ENCODE assay signal across 18 cellular contexts in genomic region chr4:146632770-146633470, GRCh38. TPM values are rescaled to one million over a fixed set of nuclear protein-coding genes. Genes with fewer than 3 reads are reported as not detected.
DNase-seq lines count a peak whose midpoint lies in the region; ATAC-seq, FAIRE-seq and TF ChIP-seq lines count a peak whose summit lies in the region.
"Had no signal": no experiment of that assay in that cellular context is flagged by ENCODE, and none has a peak within 500 bp of the region (broad histone marks: within the 10 kb centered on the region; RNA-seq: fewer than 3 reads in every experiment).

No MANE protein-coding gene starts in this region.

- H4K5ac ChIP-seq in H1 (ENCODE audit: insufficient read length, low read depth, low read length), result no peak overlapping the region

- H2BK120ac ChIP-seq in H1 (replicated peaks; ENCODE audit: low read depth, low read length), result no peak overlapping the region

- peaks cover 8% of the 10 kb centered on the region for H3K4me1 Mint-ChIP-seq in stimulated activated effector memory CD8-positive, alpha-beta T cell treated with anti-CD3 and anti-CD28 coated beads, Interleukin-12 subunit alpha, Interleukin-12 subunit beta, amount 100 ng/mL, for 72 hours
- H3K4me1 Mint-ChIP-seq: CD14-positive monocyte had no signal

- TF ChIP-seq CTCF in H1 (IDR thresholded peaks at IDR 0.05; ENCODE audit: control extremely low read depth in 1 of 3, insufficient read depth in 1 of 3, low read depth in 1 of 3, low read length in 3 of 3), result no peak

- peaks cover 100% of the 10 kb centered on the region for H3K27me3 ChIP-seq in HUES48 (ENCODE audit: control insufficient read depth, insufficient read depth, low read length)
- H3K27me3 ChIP-seq in H1 (replicated peaks in 1 of 4; ENCODE audit: control insufficient read depth in 3 of 4, extremely low read depth in 1 of 4, insufficient read depth in 3 of 4, low read length in 3 of 4), result peaks cover 56 to 74% (median 68%) of the 10 kb centered on the region in 4 experiments
- H3K27me3 ChIP-seq in iPS-18a (ENCODE audit: control insufficient read depth, insufficient read depth, low read length), result peaks cover 94% of the 10 kb centered on the region

- H4K8ac ChIP-seq in H1 (ENCODE audit: extremely low read depth, insufficient read depth, low read length), result no peak overlapping the region

- no peak overlapping the region for H2BK12ac ChIP-seq in H1 (ENCODE audit: low read depth, low read length)

- 0 out of 2 replicates have a peak overlapping the region, but pooled peaks have one; percentile 3 for H2AFZ ChIP-seq in H1 (ENCODE audit: low read length)

- no peak overlapping the region for H3K27ac ChIP-seq in HUES48 (ENCODE audit: low read depth, low read length)
- no peak overlapping the region for H3K27ac ChIP-seq in H1 (ENCODE audit: low read depth, low read length)
- H3K27ac ChIP-seq in iPS-18a (ENCODE audit: low read length), result no peak overlapping the region
- H3K27ac ChIP-seq: A549, HL-60 had no signal

- H2BK20ac ChIP-seq in H1 (ENCODE audit: low read length), result no peak overlapping the region

- no peak overlapping the region for H4K91ac ChIP-seq in H1 (replicated peaks; ENCODE audit: insufficient read length, low read length)

- TF ChIP-seq EP300 in H1 (IDR thresholded peaks at IDR 0.05; ENCODE audit: borderline replicate concordance in 1 of 2, low read depth in 2 of 2, low read length in 2 of 2), result no peak

- CTCF ChIA-PET in H1 (lab: Charles Lee; ENCODE audit: partially characterized antibody), result interaction anchor here (1.2 to 1.8 kb wide), 5 partner anchors 10 to 291 kb away, joined by 3 to 6 read pairs (median 5); no protein-coding TSS in a partner anchor

- H3K4me3 ChIP-seq in HUES48 (ENCODE audit: low read depth, low read length) (peak overlapping the region; percentile 20), H1 (ENCODE audit: extremely low read depth in 1 of 4, insufficient read depth in 2 of 4, low read depth in 3 of 4, low read length in 4 of 4) (peak overlapping the region in 2 of 4 experiments; percentile 11 to 48; a peak in 3 of 8 replicates), iPS-18a (ENCODE audit: low read length) (peak overlapping the region; percentile 31)
- H3K4me3 ChIP-seq: A549 had no signal

- H2BK5ac ChIP-seq in H1 (ENCODE audit: low read depth, low read length), result no peak overlapping the region

- H3K18ac ChIP-seq in H1 (ENCODE audit: extremely low read depth, low read length), result no peak overlapping the region

- no peaks in the 10 kb centered on the region for H3K9me3 Mint-ChIP-seq in stimulated activated effector memory CD8-positive, alpha-beta T cell treated with anti-CD3 and anti-CD28 coated beads, Interleukin-12 subunit alpha, Interleukin-12 subunit beta, amount 100 ng/mL, for 72 hours
- H3K9me3 Mint-ChIP-seq: CD8-positive, alpha-beta T cell had no signal

- no peak overlapping the region for H3K9ac ChIP-seq in HUES48 (ENCODE audit: low read depth, low read length)
- no peak overlapping the region for H3K9ac ChIP-seq in H1 (replicated peaks in 1 of 4; ENCODE audit: extremely low read depth in 1 of 4, low read depth in 3 of 4, low read length in 3 of 4)
- no peak overlapping the region for H3K9ac ChIP-seq in iPS-18a (ENCODE audit: low read length)

- no peak overlapping the region for H3K4ac ChIP-seq in H1 (replicated peaks; ENCODE audit: insufficient read length, low read depth, low read length)

- H3K36me3 ChIP-seq in HUES48 (ENCODE audit: control insufficient read depth, insufficient read depth, low read length) (no peaks in the 10 kb centered on the region), H1 (ENCODE audit: control insufficient read depth in 2 of 4, insufficient read depth in 4 of 4, low read length in 3 of 4) (no peaks in the 10 kb centered on the region), iPS-18a (ENCODE audit: control insufficient read depth, low read depth, low read length) (no peaks in the 10 kb centered on the region)

- no peaks in the 10 kb centered on the region for H3K79me2 ChIP-seq in H1 (ENCODE audit: control insufficient read depth in 1 of 2, insufficient read depth in 2 of 2, low read length in 2 of 2)

- no peak for TF ChIP-seq RAD21 in H1 (IDR thresholded peaks at IDR 0.05 in 1 of 2, conservative IDR thresholded peaks at IDR 0.05 in 1 of 2; ENCODE audit: low read depth in 2 of 2, low read length in 2 of 2)

- H3K23ac ChIP-seq in H1 (ENCODE audit: insufficient read length), result no peak overlapping the region

- H2AK5ac ChIP-seq in H1 (ENCODE audit: low read depth, low read length), result no peak overlapping the region

- H3K14ac ChIP-seq in H1 (ENCODE audit: insufficient read length), result no peak overlapping the region

- DNase-seq in H1 (ENCODE audit: low read depth in 1 of 2, low spot score in 2 of 2), result no peak
- no peak for DNase-seq in stimulated activated effector memory CD8-positive, alpha-beta T cell treated with anti-CD3 and anti-CD28 coated beads, Interleukin-12 subunit alpha, Interleukin-12 subunit beta, amount 100 ng/mL, for 72 hours (ENCODE audit: low spot score in 2 of 2)
- no peak for DNase-seq in NCI-H2196 treated with DMSO at 0.1 percent for 48 hours (lab: John Stamatoyannopoulos, UW; ENCODE audit: unreplicated experiment)
- no peak for DNase-seq in NCI-H1436 treated with DMSO at 0.1 percent for 48 hours (lab: John Stamatoyannopoulos, UW)
- DNase-seq: CD8-positive, alpha-beta T cell; COR-L47; DMS53; H7; IMR-90; KBM-7 had no signal

- ATAC-seq in stimulated activated effector memory CD8-positive, alpha-beta T cell treated with anti-CD3 and anti-CD28 coated beads, Interleukin-12 subunit alpha, Interleukin-12 subunit beta, amount 100 ng/mL, for 72 hours, result peak; percentile 11
- no peak for ATAC-seq in HG03521 (IDR thresholded peaks at IDR 0.05; ENCODE audit: unreplicated experiment)
- ATAC-seq: A549; CD8-positive, alpha-beta T cell had no signal

- H3K4me2 ChIP-seq in H1 (ENCODE audit: insufficient read depth in 1 of 2, low read depth in 2 of 2, low read length in 2 of 2), result peak overlapping the region; percentile 64 to 68
- H3K4me2 ChIP-seq: A549 had no signal

- POLR2A ChIA-PET in H1 (lab: Charles Lee; ENCODE audit: partially characterized antibody), result no interaction called here

- peaks cover 10% of the 10 kb centered on the region; the same call in 1 of the 2 replicates for H3K23me2 ChIP-seq in H1 (ENCODE audit: low read depth, low read length)

- H3K4me3 Mint-ChIP-seq in stimulated activated effector memory CD8-positive, alpha-beta T cell treated with anti-CD3 and anti-CD28 coated beads, Interleukin-12 subunit alpha, Interleukin-12 subunit beta, amount 100 ng/mL, for 72 hours, result no peak overlapping the region
- H3K4me3 Mint-ChIP-seq: CD8-positive, alpha-beta T cell had no signal

- peaks cover 2% of the 10 kb centered on the region for H3K36me3 Mint-ChIP-seq in stimulated activated effector memory CD8-positive, alpha-beta T cell treated with anti-CD3 and anti-CD28 coated beads, Interleukin-12 subunit alpha, Interleukin-12 subunit beta, amount 100 ng/mL, for 72 hours
- H3K36me3 Mint-ChIP-seq: CD8-positive, alpha-beta T cell had no signal

- TF ChIP-seq POLR2A in H1 (IDR thresholded peaks at IDR 0.05; ENCODE audit: control extremely low read depth in 1 of 2, low read depth in 2 of 2, low read length in 2 of 2), result no peak

- no peak overlapping the region for H3K56ac ChIP-seq in H1 (replicated peaks; ENCODE audit: insufficient read length, low read depth, low read length)

- FAIRE-seq in H1 (lab: Jason Lieb, UNC), result no peak
- FAIRE-seq: A549, D721Med had no signal

- no peaks in the 10 kb centered on the region; the same call in 1 of the 2 replicates for H3K79me1 ChIP-seq in H1 (ENCODE audit: low read depth, low read length)

- H3K4me1 ChIP-seq in HUES48 (ENCODE audit: control insufficient read depth, insufficient read depth, low read length), result peaks cover 3% of the 10 kb centered on the region; the same call in 1 of the 2 replicates
- H3K4me1 ChIP-seq in H1 (replicated peaks in 1 of 4; ENCODE audit: control insufficient read depth in 3 of 4, insufficient read depth in 4 of 4, low read length in 3 of 4), result peaks cover 0 to 11% (median 7%) of the 10 kb centered on the region in 4 experiments
- H3K4me1 ChIP-seq in iPS-18a (ENCODE audit: control insufficient read depth, low read depth, low read length), result peaks cover 8% of the 10 kb centered on the region
- H3K4me1 ChIP-seq: A549 had no signal

- H3K27ac Mint-ChIP-seq in stimulated activated effector memory CD8-positive, alpha-beta T cell treated with anti-CD3 and anti-CD28 coated beads, Interleukin-12 subunit alpha, Interleukin-12 subunit beta, amount 100 ng/mL, for 72 hours, result no peak overlapping the region
- H3K27ac Mint-ChIP-seq: CD14-positive monocyte; CD8-positive, alpha-beta T cell had no signal

- WGBS in H1 (ENCODE audit: extremely low coverage in 1 of 2, insufficient coverage in 1 of 2, insufficient read length in 1 of 2, insufficient replicate concordance in 2 of 2, low coverage in 1 of 2, low lambda C conversion rate in 2 of 2, missing lambda C conversion rate in 1 of 2), 2 experiments, result 16% methylated on average over 26 of the region's 28 CpGs; no CpG with 5 or more reads in 1 of the 2 experiments

- H2BK15ac ChIP-seq in H1 (ENCODE audit: low read length), result no peak overlapping the region

- H3K9me3 ChIP-seq in HUES48 (ENCODE audit: control insufficient read depth, insufficient read depth, low read length) (no peaks in the 10 kb centered on the region), H1 (ENCODE audit: insufficient read depth in 2 of 2, low read depth in 1 of 2, low read length in 1 of 2) (no peaks in the 10 kb centered on the region), iPS-18a (ENCODE audit: control insufficient read depth, low read depth, low read length) (peaks cover 6% of the 10 kb centered on the region)
- H3K9me3 ChIP-seq: A549 had no signal

- peaks cover 8 to 14% of the 10 kb centered on the region in 2 experiments for H4K20me1 ChIP-seq in H1 (replicated peaks in 1 of 2; ENCODE audit: control insufficient read depth in 1 of 2, insufficient read depth in 2 of 2, low read length in 2 of 2)

TF ChIP-seq in H1, 55 proteins besides CTCF, POLR2A, EP300 and RAD21 (continues in another document):
- TF ChIP-seq CBX5 (IDR thresholded peaks at IDR 0.05; ENCODE audit: low read depth, low read length) (no peak), RBBP5 (IDR thresholded peaks at IDR 0.05; ENCODE audit: borderline replicate concordance, low read depth, low read length) (no peak), NRF1 (IDR thresholded peaks at IDR 0.05; ENCODE audit: low read depth, low read length) (no peak)

RNA-seq across cellular contexts. Expression of gene POU4F2, which starts 5.8 kb away (rescaled TPM):
- not detected in 2 replicates for total RNA-seq in H1 (2021; fragmentation: NEBNext Ultra II Directional; extraction: Animal tissue kit (Norgen Biotek cat#: 25700))
- not detected in 2 replicates for polyA plus RNA-seq in H1 (2011; rRNA removed)
- polyA plus RNA-seq in H1 (2011; cell fraction: cytosol; rRNA removed), result not detected
- not detected for polyA plus RNA-seq in H1 (2011; cell fraction: nucleus; rRNA removed)
- polyA plus RNA-seq in H1 (2012, experiment 1 of 2), result not detected in 4 replicates
- polyA plus RNA-seq in H1 (2012, experiment 2 of 2), result not detected
- polyA plus RNA-seq in H1 (2013, experiment 1 of 2), result not detected
- not detected for polyA plus RNA-seq in H1 (2013, experiment 2 of 2)
- polyA minus RNA-seq in H1 (2011; rRNA and poly(A)+ RNA removed), result not detected in 2 replicates
- not detected for polyA minus RNA-seq in H1 (2011; cell fraction: cytosol; rRNA and poly(A)+ RNA removed)
- polyA minus RNA-seq in H1 (2011; cell fraction: nucleus; rRNA and poly(A)+ RNA removed), result not detected
- total RNA-seq: CD8-positive, alpha-beta T cell; H7; IMR-90 had no signal
- polyA plus RNA-seq: A549, BJ, CD14-positive monocyte, IMR-90 had no signal
